ENCODE assay signal across 8 cellular contexts in genomic region chr2:238202326-238203103, GRCh38. TPM values are rescaled to one million over a fixed set of nuclear protein-coding genes. Genes with fewer than 3 reads are reported as not detected.
DNase-seq lines count a peak whose midpoint lies in the region; TF ChIP-seq lines count a peak whose summit lies in the region.

No MANE protein-coding gene starts in this region.

- no peaks in the 10 kb centered on the region for H3K9me3 Mint-ChIP-seq in T-helper 1 cell treated with Interleukin-12 subunit alpha and Interleukin-12 subunit beta and Interleukin-4 antibody, amounts not matched to agents 30 μg/mL and 1 μg/mL, for 36 hours
- H3K9me3 Mint-ChIP-seq in brain = peaks cover 0 to 9% (median 3%) of the 10 kb centered on the region in 5 experiments

- H3K27me3 Mint-ChIP-seq in T-helper 1 cell treated with Interleukin-12 subunit alpha and Interleukin-12 subunit beta and Interleukin-4 antibody, amounts not matched to agents 30 μg/mL and 1 μg/mL, for 36 hours (ENCODE audit: low read depth) = peaks cover 4% of the 10 kb centered on the region
- H3K27me3 Mint-ChIP-seq in brain = peaks cover 11% of the 10 kb centered on the region

- in situ Hi-C loops in transverse colon (cut with MboI; ENCODE audit: low pct_ligation_motif_present in 1 of 4, low pct_unique_long_range_greater_than_20kb in 1 of 4, low sequenced_read_pairs in 3 of 4) = no loop called here

- peaks cover 14 to 36% (median 26%) of the 10 kb centered on the region in 4 donors for H3K4me1 ChIP-seq in transverse colon

- H3K4me1 Mint-ChIP-seq in T-helper 1 cell treated with Interleukin-12 subunit alpha and Interleukin-12 subunit beta and Interleukin-4 antibody, amounts not matched to agents 30 μg/mL and 1 μg/mL, for 36 hours (ENCODE audit: low read depth) = peaks cover 30% of the 10 kb centered on the region
- peaks cover 43% of the 10 kb centered on the region for H3K4me1 Mint-ChIP-seq in brain

- peaks cover under 1% of the 10 kb centered on the region for H3K27me3 ChIP-seq in transverse colon

- no peaks in the 10 kb centered on the region for H3K36me3 ChIP-seq in transverse colon

- no peak for TF ChIP-seq CTCF in brain (conservative IDR thresholded peaks at IDR 0.05)
- no peak for TF ChIP-seq CTCF in lower leg skin (IDR thresholded peaks at IDR 0.05)
- no peak for TF ChIP-seq CTCF in transverse colon (IDR thresholded peaks at IDR 0.05)

- H3K4me3 Mint-ChIP-seq in T-helper 1 cell treated with Interleukin-12 subunit alpha and Interleukin-12 subunit beta and Interleukin-4 antibody, amounts not matched to agents 30 μg/mL and 1 μg/mL, for 36 hours = peak overlapping the region; percentile 83
- H3K4me3 Mint-ChIP-seq in brain = peak overlapping the region; percentile 92 to 97 (median 93)

- H3K4me3 ChIP-seq in lower leg skin (ENCODE audit: low read depth, poor library complexity, severe bottlenecking) (peak overlapping the region; percentile 92), transverse colon (peak overlapping the region; percentile 69 to 99 (median 85))

- no peak for TF ChIP-seq EP300 in transverse colon (IDR thresholded peaks at IDR 0.05; ENCODE audit: low read depth)

- TF ChIP-seq POLR2A in lower leg skin (IDR thresholded peaks at IDR 0.05) (no peak), transverse colon (IDR thresholded peaks at IDR 0.05) (no peak)

- peak overlapping the region; percentile 78 for H3K27ac Mint-ChIP-seq in T-helper 1 cell treated with Interleukin-12 subunit alpha and Interleukin-12 subunit beta and Interleukin-4 antibody, amounts not matched to agents 30 μg/mL and 1 μg/mL, for 36 hours
- peak overlapping the region; percentile 91 to 97 (median 96) for H3K27ac Mint-ChIP-seq in brain

- DNase-seq in T-helper 1 cell (no peak), NCI-H460 (ENCODE audit: extremely low read depth, low read depth) (peak; percentile 7), lower leg skin (ENCODE audit: low spot score in 2 of 2) (peak in 1 of 2 donors; percentile 75), transverse colon (no peak), NCI-H2171 (lab: John Stamatoyannopoulos, UW) (no peak)
- no peak for DNase-seq in stimulated activated CD4-positive, alpha-beta T cell treated with anti-CD3 and anti-CD28 coated beads, Interleukin-2, amount 100 ng/mL, for 48 hours

- WGBS in lower leg skin, 2 donors = 4 to 7% methylated on average over 25 to 30 of the region's 30 CpGs
- WGBS in transverse colon (ENCODE audit: low coverage in 1 of 2), 2 donors = 6 to 30% methylated on average over 2 to 30 of the region's 30 CpGs

- H3K27ac ChIP-seq in transverse colon = peak overlapping the region; percentile 95 to 98 (median 95)

- peaks cover 9% of the 10 kb centered on the region for H3K36me3 Mint-ChIP-seq in T-helper 1 cell treated with Interleukin-12 subunit alpha and Interleukin-12 subunit beta and Interleukin-4 antibody, amounts not matched to agents 30 μg/mL and 1 μg/mL, for 36 hours (ENCODE audit: low read depth)
- H3K36me3 Mint-ChIP-seq in brain = peaks cover 19% of the 10 kb centered on the region

- no peaks in the 10 kb centered on the region for H3K9me3 ChIP-seq in transverse colon

- intact Hi-C loops in lower leg skin (cut with DNase I; ENCODE audit: low total_unique reads) = no loop called here
- intact Hi-C loops in transverse colon (cut with DNase I; ENCODE audit: low total_unique reads) = loop anchor here (5.0 kb wide), 1 partner anchor 40 kb away; the partner anchor contains the start of gene HES6

RNA-seq across cellular contexts. Expression of gene ILKAP, which starts 1.0 kb away (rescaled TPM):
- 24.2 and 25.3 TPM in 2 replicates for total RNA-seq in NCI-H460 (2014; rRNA removed; shearing (Covaris generic))
- polyA plus RNA-seq in NCI-H460 (2014; cell fraction: nucleus; rRNA removed) = 35.0 and 42.3 TPM in 2 replicates
- 41.2 TPM for polyA plus RNA-seq in brain (ENCODE audit: insufficient read depth, low read depth, low replicate concordance)
- total RNA-seq in lower leg skin = 10 to 100 TPM; 22.8 to 73.5 (median 32.1) TPM
- total RNA-seq in transverse colon = 10 to 100 TPM; 16.3 to 40.0 (median 32.1) TPM

RNA-seq across cellular contexts. Expression of gene HES6, which starts 37.3 kb away (rescaled TPM):
- 10.1 and 10.5 TPM in 2 replicates for total RNA-seq in NCI-H460 (2014; rRNA removed; shearing (Covaris generic))
- 78.0 and 103 TPM in 2 replicates for polyA plus RNA-seq in NCI-H460 (2014; cell fraction: nucleus; rRNA removed)
- polyA plus RNA-seq in brain (ENCODE audit: insufficient read depth, low read depth, low replicate concordance) = 572 TPM
- total RNA-seq in lower leg skin (1 to 10 TPM; 1.3 to 5.8 (median 3.1) TPM), transverse colon (10 to 100 TPM; 15.0 to 94.5 (median 31.7) TPM)

RNA-seq across cellular contexts. Expression of gene ERFE, which starts 43.7 kb away (rescaled TPM):
- total RNA-seq in NCI-H460 (2014; rRNA removed; shearing (Covaris generic)) = 7.7 and 10.0 TPM in 2 replicates
- polyA plus RNA-seq in NCI-H460 (2014; cell fraction: nucleus; rRNA removed) = 15.9 and 16.9 TPM in 2 replicates
- 34.0 TPM for polyA plus RNA-seq in brain (ENCODE audit: insufficient read depth, low read depth, low replicate concordance)
- not detected for total RNA-seq in lower leg skin
- under 1 TPM in 1 of 4 donors, not detected in 3; 0.41 TPM for total RNA-seq in transverse colon
